Comparison of ENCODE assay signal across 2 cellular contexts in the genomic region with DNA sequence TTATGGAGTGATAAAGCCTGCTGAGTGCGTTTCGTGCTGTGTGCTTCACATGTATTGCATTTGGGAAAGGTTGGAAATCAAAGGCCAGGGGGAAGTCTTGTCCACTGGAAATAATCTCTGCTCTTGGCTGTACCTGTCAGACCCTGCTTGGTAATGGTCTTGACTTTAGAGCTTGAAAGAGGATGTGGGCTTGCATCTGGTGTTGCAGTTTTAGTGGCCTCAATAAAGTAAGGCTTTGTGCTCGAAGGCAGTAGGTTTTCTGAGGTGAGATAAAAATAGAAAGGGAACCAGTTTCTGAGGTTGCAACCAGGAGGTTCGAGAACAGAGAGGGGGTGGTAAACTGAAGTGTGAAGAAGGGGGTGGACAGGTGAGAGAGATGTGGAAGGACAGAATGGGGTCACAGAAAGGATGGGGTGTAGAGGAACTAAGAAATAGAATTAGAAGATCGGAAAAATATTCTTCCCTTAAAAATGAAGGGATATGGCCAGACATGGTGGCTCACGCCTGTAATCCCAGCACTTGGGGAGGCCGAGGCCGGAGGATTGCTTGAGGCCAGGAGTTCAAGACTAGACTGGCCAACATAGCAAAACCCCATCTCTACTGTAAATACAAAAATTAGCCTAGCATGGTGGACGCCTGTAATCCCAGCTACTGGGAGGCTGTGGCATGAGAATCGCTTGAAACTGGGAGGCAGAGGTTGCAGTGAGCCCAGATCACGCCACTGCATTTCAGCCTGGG.
TF ChIP-seq lines count a peak whose summit lies in the region.

No MANE protein-coding gene starts in this region.

TF ChIP-seq in HCT116, 20 proteins besides CTCF, POLR2A, EP300 and RAD21:
- no peak for TF ChIP-seq EGR1 (IDR thresholded peaks at IDR 0.05; ENCODE audit: low read depth)
- no peak for TF ChIP-seq EZH2phosphoT487 (IDR thresholded peaks at IDR 0.05; ENCODE audit: borderline replicate concordance)
- TF ChIP-seq TCF7L2 (IDR thresholded peaks at IDR 0.05; ENCODE audit: borderline replicate concordance, extremely low read depth, insufficient read depth, insufficient read length), result no peak
- TF ChIP-seq ATF3 (IDR thresholded peaks at IDR 0.05), result no peak
- TF ChIP-seq CBX3 (IDR thresholded peaks at IDR 0.05; ENCODE audit: low read depth), result no peak
- no peak for TF ChIP-seq ZFX (IDR thresholded peaks at IDR 0.05)
- no peak for TF ChIP-seq ZNF274 (IDR thresholded peaks at IDR 0.05; ENCODE audit: low read depth, low read length)
- no peak for TF ChIP-seq CEBPB (IDR thresholded peaks at IDR 0.05; ENCODE audit: low read depth)
- no peak for TF ChIP-seq JUND (IDR thresholded peaks at IDR 0.05)
TF ChIP-seq in HCT116: peak in this region for 0.

TF ChIP-seq in H1, 55 proteins besides CTCF, POLR2A, EP300 and RAD21:
- TF ChIP-seq CREB1 (IDR thresholded peaks at IDR 0.05) (no peak), SP4 (IDR thresholded peaks at IDR 0.05; ENCODE audit: low read length) (no peak), SIX5 (IDR thresholded peaks at IDR 0.05; ENCODE audit: low read depth, low read length) (no peak), CHD2 (IDR thresholded peaks at IDR 0.05; ENCODE audit: low read length) (no peak), HDAC2 (IDR thresholded peaks at IDR 0.05; ENCODE audit: borderline replicate concordance in 1 of 2, low read depth in 2 of 2, low read length in 2 of 2) (no peak), TCF12 (IDR thresholded peaks at IDR 0.05; ENCODE audit: low read depth, low read length) (no peak), TAF1 (IDR thresholded peaks at IDR 0.05; ENCODE audit: low read depth, low read length) (no peak), TBP (IDR thresholded peaks at IDR 0.05; ENCODE audit: low read depth, low read length) (no peak), RNF2 (IDR thresholded peaks at IDR 0.05; ENCODE audit: borderline replicate concordance, low read depth, low read length, missing control alignments, poor library complexity, severe bottlenecking) (no peak), CTBP2 (IDR thresholded peaks at IDR 0.05; ENCODE audit: borderline replicate concordance, insufficient read depth, insufficient read length, low read length) (no peak)
